19 cellular contexts compared by ENCODE assay signal in genomic region chr1:193769609-193770008, GRCh38.
"Had no signal": no experiment of that assay in that cellular context is flagged by ENCODE, and none has a peak within 500 bp of the region (broad histone marks: within the 10 kb centered on the region; RNA-seq: fewer than 3 reads in every experiment).

No MANE protein-coding gene starts in this region.

- H3K9me3 Mint-ChIP-seq: activated CD8-positive, alpha-beta T cell treated with anti-CD3 and anti-CD28 coated beads for 36 hours; activated naive CD4-positive, alpha-beta T cell treated with anti-CD3 and anti-CD28 coated beads, Interleukin-2, amount 10 ng/mL, durations not matched to agents 7 days and 5 days; natural killer cell had no signal

- H3K27ac Mint-ChIP-seq: activated CD4-positive, alpha-beta T cell treated with anti-CD3 and anti-CD28 coated beads, Interleukin-2, amount 10 ng/mL, durations not matched to agents 7 days and 5 days; activated CD8-positive, alpha-beta memory T cell treated with anti-CD3 and anti-CD28 coated beads, Interleukin-2, amount 10 ng/mL, durations not matched to agents 7 days and 5 days; activated CD8-positive, alpha-beta T cell treated with anti-CD3 and anti-CD28 coated beads for 36 hours; activated naive CD4-positive, alpha-beta T cell treated with anti-CD3 and anti-CD28 coated beads, Interleukin-2, amount 10 ng/mL, durations not matched to agents 7 days and 5 days; natural killer cell; progenitor cell of endocrine pancreas; stimulated activated naive B cell treated with anti-CD40 and anti-IgM and Interleukin-4, amounts not matched to agents 10 μg/mL and 1 μg/mL and 100 μg/mL, for 72 hours had no signal

- H3K4me1 Mint-ChIP-seq: stimulated activated naive B cell treated with anti-CD40 and anti-IgM and Interleukin-4, amounts not matched to agents 10 μg/mL and 1 μg/mL and 100 μg/mL, for 72 hours had no signal

- H3K4me3 Mint-ChIP-seq: activated CD4-positive, alpha-beta T cell treated with anti-CD3 and anti-CD28 coated beads, Interleukin-2, amount 10 ng/mL, durations not matched to agents 7 days and 5 days; activated CD8-positive, alpha-beta memory T cell treated with anti-CD3 and anti-CD28 coated beads, Interleukin-2, amount 10 ng/mL, durations not matched to agents 7 days and 5 days; activated CD8-positive, alpha-beta T cell treated with anti-CD3 and anti-CD28 coated beads for 36 hours; activated naive CD4-positive, alpha-beta T cell treated with anti-CD3 and anti-CD28 coated beads, Interleukin-2, amount 10 ng/mL, durations not matched to agents 7 days and 5 days; natural killer cell; stimulated activated naive B cell treated with anti-CD40 and anti-IgM and Interleukin-4, amounts not matched to agents 10 μg/mL and 1 μg/mL and 100 μg/mL, for 72 hours had no signal

- ATAC-seq: activated CD8-positive, alpha-beta memory T cell treated with anti-CD3 and anti-CD28 coated beads, Interleukin-2, amount 10 ng/mL, durations not matched to agents 7 days and 5 days; activated CD8-positive, alpha-beta T cell treated with anti-CD3 and anti-CD28 coated beads for 36 hours; gastroesophageal sphincter; heart left ventricle; natural killer cell; stimulated activated naive B cell treated with anti-CD40 and anti-IgM and Interleukin-4, amounts not matched to agents 10 μg/mL and 1 μg/mL and 100 μg/mL, for 72 hours had no signal

- FAIRE-seq: urothelium cell line had no signal

- H3K27me3 Mint-ChIP-seq: activated CD4-positive, alpha-beta T cell treated with anti-CD3 and anti-CD28 coated beads, Interleukin-2, amount 10 ng/mL, durations not matched to agents 7 days and 5 days; activated CD8-positive, alpha-beta memory T cell treated with anti-CD3 and anti-CD28 coated beads, Interleukin-2, amount 10 ng/mL, durations not matched to agents 7 days and 5 days; activated CD8-positive, alpha-beta T cell treated with anti-CD3 and anti-CD28 coated beads for 36 hours; activated naive CD4-positive, alpha-beta T cell treated with anti-CD3 and anti-CD28 coated beads, Interleukin-2, amount 10 ng/mL, durations not matched to agents 7 days and 5 days; progenitor cell of endocrine pancreas had no signal

- H3K36me3 Mint-ChIP-seq: activated naive CD4-positive, alpha-beta T cell treated with anti-CD3 and anti-CD28 coated beads, Interleukin-2, amount 10 ng/mL, durations not matched to agents 7 days and 5 days; natural killer cell; stimulated activated naive B cell treated with anti-CD40 and anti-IgM and Interleukin-4, amounts not matched to agents 10 μg/mL and 1 μg/mL and 100 μg/mL, for 72 hours had no signal

- DNase-seq: activated CD4-positive, alpha-beta T cell treated with anti-CD3 and anti-CD28 coated beads, Interleukin-2, amount 10 ng/mL, durations not matched to agents 7 days and 5 days; activated CD4-positive, CD25-positive, alpha-beta regulatory T cell treated with anti-CD3 and anti-CD28 coated beads, Interleukin-2, amount 50 U/mL, for 72 hours; activated CD8-positive, alpha-beta memory T cell treated with anti-CD3 and anti-CD28 coated beads, Interleukin-2, amount 10 ng/mL, durations not matched to agents 7 days and 5 days; activated CD8-positive, alpha-beta T cell treated with anti-CD3 and anti-CD28 coated beads for 36 hours; activated effector memory CD4-positive, alpha-beta T cell treated with anti-CD3 and anti-CD28 coated beads, Interleukin-2, amount 50 U/mL, for 16 hours; activated naive CD4-positive, alpha-beta T cell treated with anti-CD3 and anti-CD28 coated beads, Interleukin-2, amount 10 ng/mL, durations not matched to agents 7 days and 5 days; activated T-cell treated with anti-CD3 and anti-CD28 coated beads for 4 hours; cerebellar nuclear complex; heart left ventricle; midbrain; natural killer cell; retina; stimulated activated CD4-positive, alpha-beta T cell treated with anti-CD3 and anti-CD28 coated beads, Interleukin-2, amount 100 ng/mL, for 48 hours; stimulated activated CD8-positive, alpha-beta memory T cell treated with anti-CD3 and anti-CD28 coated beads, Interleukin-4, amount 100 ng/mL, for 48 hours; stimulated activated naive B cell treated with anti-CD40 and anti-IgM and Interleukin-4, amounts not matched to agents 10 μg/mL and 1 μg/mL and 100 μg/mL, for 72 hours; transverse colon had no signal
